1 cellular context compared by ENCODE assay signal in genomic region chr17:47188799-47189731, GRCh38.
TF ChIP-seq lines count a peak whose summit lies in the region.

Gene CDC27 (minus strand): TSS chr17:47189295. CDS start chr17:47189172, 123 bp downstream.

TF ChIP-seq in A549, 52 proteins besides CTCF, POLR2A, EP300 and RAD21 (continued from another document):
- peak; percentile 47; the same call in 1 of the 3 replicates for TF ChIP-seq BCL3 (IDR thresholded peaks at IDR 0.05)
- TF ChIP-seq GATA3 (IDR thresholded peaks at IDR 0.05; ENCODE audit: borderline replicate concordance): peak; percentile 18; the same call in 1 of the 2 replicates
- no peak for TF ChIP-seq POLR2AphosphoS2 (conservative IDR thresholded peaks at IDR 0.05; ENCODE audit: low read length)
- no peak for TF ChIP-seq ZFP36 (IDR thresholded peaks at IDR 0.05; ENCODE audit: borderline replicate concordance, partially characterized antibody)
- no peak for TF ChIP-seq HEYL (CRISPR knock-in tag; IDR thresholded peaks at IDR 0.05)
- TF ChIP-seq JUN (IDR thresholded peaks at IDR 0.05): peak; percentile 67 to 80; a peak in 3 of 5 replicates
- TF ChIP-seq REST (IDR thresholded peaks at IDR 0.05): no peak
- TF ChIP-seq MAFK (IDR thresholded peaks at IDR 0.05; ENCODE audit: partially characterized antibody): no peak
- no peak for TF ChIP-seq ZNF302 (CRISPR knock-in tag; IDR thresholded peaks at IDR 0.05)
- TF ChIP-seq RCOR1 (IDR thresholded peaks at IDR 0.05; ENCODE audit: low read depth, low read length): no peak
- no peak; the same call in 1 of the 2 replicates for TF ChIP-seq TP53 (CRISPR knock-in tag; IDR thresholded peaks at IDR 0.05)
- TF ChIP-seq PHF8 (IDR thresholded peaks at IDR 0.05; ENCODE audit: borderline replicate concordance, low read depth): peak; percentile 99
- TF ChIP-seq RNF2 (IDR thresholded peaks at IDR 0.05; ENCODE audit: borderline replicate concordance, low read depth): no peak
- no peak for TF ChIP-seq ZC3H11A (IDR thresholded peaks at IDR 0.05)
- no peak for TF ChIP-seq HOXA7 (CRISPR knock-in tag; IDR thresholded peaks at IDR 0.05)
- TF ChIP-seq HES2 (IDR thresholded peaks at IDR 0.05): no peak
- TF ChIP-seq ELK1 (IDR thresholded peaks at IDR 0.05; ENCODE audit: low read depth, low read length): no peak
TF ChIP-seq in A549: peak in this region for 9.
